Comparison of ENCODE assay signal across 8 cellular contexts in the genomic region with DNA sequence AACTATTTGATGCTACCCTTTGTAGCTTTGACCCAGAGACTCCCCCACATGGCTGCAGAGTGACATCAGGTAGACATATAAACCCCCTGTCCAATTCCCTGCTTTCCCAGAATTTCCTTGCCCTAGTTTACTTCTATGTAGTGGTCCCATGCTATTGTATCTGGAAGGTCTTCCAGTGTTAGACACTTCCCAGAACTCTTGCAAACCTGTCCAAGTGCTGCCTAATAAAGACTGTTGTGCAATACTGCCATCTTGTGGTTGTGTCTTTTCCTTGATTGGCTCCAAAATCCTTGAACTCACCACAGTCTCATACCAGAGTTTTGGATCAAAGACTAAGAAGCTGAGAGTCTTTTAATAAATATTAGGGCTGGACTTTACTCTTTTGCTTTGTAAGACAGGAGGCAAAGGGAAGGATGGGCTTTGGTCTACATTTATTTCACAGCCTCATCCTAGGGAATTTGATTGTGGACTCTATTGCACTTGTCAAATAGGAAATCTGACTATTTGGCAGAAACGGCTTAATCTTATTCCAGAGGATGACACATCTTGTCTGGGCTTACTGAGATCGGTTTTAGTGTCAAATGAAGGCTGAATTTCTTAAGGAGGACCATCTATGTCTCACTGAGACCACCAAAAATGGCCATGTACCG.
DNase-seq lines count a peak whose midpoint lies in the region; ATAC-seq and TF ChIP-seq lines count a peak whose summit lies in the region.

No MANE protein-coding gene starts in this region.

- no peak overlapping the region for H3K27ac Mint-ChIP-seq in immature natural killer cell

- H3K27me3 Mint-ChIP-seq in immature natural killer cell (ENCODE audit: low read depth in 3 of 3), result peaks cover 0 to 3% (median 0%) of the 10 kb centered on the region in 3 donors

- peak; percentile 32 for TF ChIP-seq CTCF in HL-60 (IDR thresholded peaks at IDR 0.05; ENCODE audit: insufficient read depth, low read length)

- peak; percentile 82 for DNase-seq in DMS53 treated with DMSO at 0.1 percent for 48 hours (lab: John Stamatoyannopoulos, UW; ENCODE audit: unreplicated experiment)
- DNase-seq in HL-60 (ENCODE audit: low read depth in 1 of 2, low spot score in 1 of 2), result peak; percentile 22 to 42
- DNase-seq in NCI-H82 (lab: John Stamatoyannopoulos, UW), result peak; percentile 86
- DNase-seq in brain pericyte (ENCODE audit: low read depth, low spot score), result peak; percentile 21
- DNase-seq in left lobe of liver (ENCODE audit: low spot score), result no peak
- no peak for DNase-seq in central memory CD4-positive, alpha-beta T cell
- DNase-seq in immature natural killer cell, result no peak

- H3K4me1 Mint-ChIP-seq in immature natural killer cell, result no peaks in the 10 kb centered on the region

- H3K36me3 Mint-ChIP-seq in immature natural killer cell, result no peaks in the 10 kb centered on the region

- ATAC-seq in GM19467 (IDR thresholded peaks at IDR 0.05; ENCODE audit: unreplicated experiment), result peak; percentile 81
- peak; percentile 89 for ATAC-seq in left lobe of liver

- H3K9me3 Mint-ChIP-seq in immature natural killer cell, result peaks cover 0 to 9% (median 4%) of the 10 kb centered on the region in 6 donors

- H3K4me3 ChIP-seq in HL-60 (replicated peaks; ENCODE audit: insufficient read depth, low read length), result no peak overlapping the region

- no peak overlapping the region for H3K27ac ChIP-seq in HL-60 (replicated peaks)

- no peaks in the 10 kb centered on the region for H3K27me3 ChIP-seq in HL-60 (ENCODE audit: insufficient read depth, poor library complexity, severe bottlenecking)

- H3K4me3 Mint-ChIP-seq in immature natural killer cell, result no peak overlapping the region

Comparison
In these comparisons a context has a peak if more than half of its experiments do, and no peak if none do; other contexts are left out.
1. DNase-seq: peak in DMS53 treated with DMSO at 0.1 percent for 48 hours (single experiment), HL-60 (2 of 2), NCI-H82 (single experiment) and brain pericyte (single experiment); none in left lobe of liver (single experiment), central memory CD4-positive, alpha-beta T cell (single experiment) and immature natural killer cell (0 of 3).